Comparison of ENCODE assay signal across 18 cellular contexts in genomic region chr1:220970311-220970710, GRCh38.
"Had no signal": no experiment of that assay in that cellular context is flagged by ENCODE, and none has a peak within 500 bp of the region (broad histone marks: within the 10 kb centered on the region; RNA-seq: fewer than 3 reads in every experiment).

No MANE protein-coding gene starts in this region.

- H3K4me1 Mint-ChIP-seq: activated naive CD8-positive, alpha-beta T cell treated with anti-CD3 and anti-CD28 coated beads, Interleukin-2, amount 10 ng/mL, durations not matched to agents 7 days and 5 days; stimulated activated memory B cell treated with anti-CD40 and anti-IgM and Interleukin-4, amounts not matched to agents 10 μg/mL and 1 μg/mL and 100 μg/mL, for 72 hours; T-cell had no signal

- ATAC-seq: activated CD4-positive, CD25-positive, alpha-beta regulatory T cell treated with anti-CD3 and anti-CD28 coated beads, Interleukin-2, amount 50 U/mL, for 24 hours; gastrocnemius medialis; left cardiac atrium; psoas muscle; sciatic nerve; stimulated activated memory B cell treated with anti-CD40 and anti-IgM and Interleukin-4, amounts not matched to agents 10 μg/mL and 1 μg/mL and 100 μg/mL, for 72 hours; T-cell had no signal

- H3K27ac ChIP-seq: gastrocnemius medialis, psoas muscle, tibial artery, uterus had no signal

- H3K9me3 ChIP-seq: gastrocnemius medialis, tibial artery, uterus had no signal

- H3K27ac Mint-ChIP-seq: activated naive CD8-positive, alpha-beta T cell treated with anti-CD3 and anti-CD28 coated beads, Interleukin-2, amount 10 ng/mL, durations not matched to agents 7 days and 5 days; mesothelial cell of epicardium; T-cell had no signal

- H3K27me3 ChIP-seq: gastrocnemius medialis, tibial artery, uterus had no signal

- DNase-seq: activated naive CD4-positive, alpha-beta T cell; activated naive CD8-positive, alpha-beta T cell treated with anti-CD3 and anti-CD28 coated beads, Interleukin-2, amount 10 ng/mL, durations not matched to agents 7 days and 5 days; activated T-cell treated with anti-CD3 and anti-CD28 coated beads for 4 hours; anterior cingulate cortex; gastrocnemius medialis; left cardiac atrium; psoas muscle; stimulated activated CD4-positive, alpha-beta T cell treated with anti-CD3 and anti-CD28 coated beads, Interleukin-1b, Interleukin-23, amount 100 ng/mL, for 48 hours; T-cell; T-helper 9 cell; tibial artery; uterus had no signal

- H3K27me3 Mint-ChIP-seq: activated naive CD8-positive, alpha-beta T cell treated with anti-CD3 and anti-CD28 coated beads, Interleukin-2, amount 10 ng/mL, durations not matched to agents 7 days and 5 days; stimulated activated memory B cell treated with anti-CD40 and anti-IgM and Interleukin-4, amounts not matched to agents 10 μg/mL and 1 μg/mL and 100 μg/mL, for 72 hours had no signal

- H3K4me1 ChIP-seq: gastrocnemius medialis, psoas muscle, uterus had no signal

- H3K36me3 ChIP-seq: gastrocnemius medialis, tibial artery, uterus had no signal

- H3K4me3 Mint-ChIP-seq: activated naive CD8-positive, alpha-beta T cell treated with anti-CD3 and anti-CD28 coated beads, Interleukin-2, amount 10 ng/mL, durations not matched to agents 7 days and 5 days; mesothelial cell of epicardium; stimulated activated memory B cell treated with anti-CD40 and anti-IgM and Interleukin-4, amounts not matched to agents 10 μg/mL and 1 μg/mL and 100 μg/mL, for 72 hours; T-cell had no signal

- FAIRE-seq: bronchial epithelial cell had no signal

- H3K4me3 ChIP-seq: gastrocnemius medialis, lung, psoas muscle, tibial artery, uterus had no signal

- H3K36me3 Mint-ChIP-seq: activated naive CD8-positive, alpha-beta T cell treated with anti-CD3 and anti-CD28 coated beads, Interleukin-2, amount 10 ng/mL, durations not matched to agents 7 days and 5 days; mesothelial cell of epicardium; stimulated activated memory B cell treated with anti-CD40 and anti-IgM and Interleukin-4, amounts not matched to agents 10 μg/mL and 1 μg/mL and 100 μg/mL, for 72 hours; T-cell had no signal
